Comparison of ENCODE assay signal across 21 cellular contexts in genomic region chr15:32766101-32766500, GRCh38.
"Had no signal": no experiment of that assay in that cellular context is flagged by ENCODE, and none has a peak within 500 bp of the region (broad histone marks: within the 10 kb centered on the region; RNA-seq: fewer than 3 reads in every experiment).

No MANE protein-coding gene starts in this region.

- H3K4me3 ChIP-seq: hepatocyte, left ventricle myocardium inferior, lower lobe of right lung, neural progenitor cell, pancreas, suprapubic skin, thyroid gland had no signal

- H3K27ac ChIP-seq: foreskin keratinocyte, hepatocyte, left ventricle myocardium inferior, lower lobe of right lung, neural progenitor cell, pancreas, suprapubic skin, thyroid gland had no signal

- H3K36me3 ChIP-seq: left ventricle myocardium inferior, lower lobe of right lung, neural progenitor cell, pancreas, suprapubic skin, thyroid gland had no signal

- H3K9ac ChIP-seq: neural progenitor cell had no signal

- FAIRE-seq: kidney, pancreas, urothelium cell line had no signal

- H3K27me3 ChIP-seq: foreskin keratinocyte, hepatocyte, neural progenitor cell, pancreas, suprapubic skin, thyroid gland had no signal

- H3K79me2 ChIP-seq: hepatocyte had no signal

- H3K4me2 ChIP-seq: hepatocyte, neural progenitor cell had no signal

- H3K9me3 ChIP-seq: left ventricle myocardium inferior, lower lobe of right lung, pancreas, suprapubic skin, thyroid gland had no signal

- H3K4me1 ChIP-seq: foreskin keratinocyte, left ventricle myocardium inferior, lower lobe of right lung, neural progenitor cell, pancreas, suprapubic skin, thyroid gland had no signal

- DNase-seq: effector memory CD8-positive, alpha-beta T cell; erythroblast; foreskin keratinocyte; kidney; left cardiac atrium; left ventricle myocardium inferior; lower lobe of right lung; midbrain; occipital lobe; pancreas; right cardiac atrium; stimulated activated CD4-positive, alpha-beta T cell treated with anti-CD3 and anti-CD28 coated beads, Interleukin-4, amount 100 ng/mL, for 1 hour; stimulated activated CD8-positive, alpha-beta memory T cell treated with anti-CD3 and anti-CD28 coated beads, Interleukin-4, amount 100 ng/mL, for 48 hours; stimulated activated naive CD8-positive, alpha-beta T cell treated with anti-CD3 and anti-CD28 coated beads, Interleukin-15, Interleukin-2, amounts not matched to agents 100 U/mL and 50 U/mL, for 24 hours; thyroid gland had no signal

- H2AFZ ChIP-seq: hepatocyte, neural progenitor cell had no signal

- ATAC-seq: effector memory CD8-positive, alpha-beta T cell; foreskin keratinocyte; left cardiac atrium; lower lobe of right lung; natural killer cell treated with Interleukin-12 subunit alpha and Interleukin-12 subunit beta and Interleukin-15 and Interleukin-18, amount 100 ng/mL, for 72 hours; pancreas; right cardiac atrium; stimulated activated effector memory CD8-positive, alpha-beta T cell treated with anti-CD3 and anti-CD28 coated beads, Interleukin-12 subunit alpha, Interleukin-12 subunit beta, amount 100 ng/mL, for 72 hours; stimulated activated naive CD8-positive, alpha-beta T cell treated with anti-CD3 and anti-CD28 coated beads, Interleukin-15, Interleukin-2, amounts not matched to agents 100 U/mL and 50 U/mL, for 24 hours had no signal
